In genomic region chr4:48028654-48029053, GRCh38 we compare ENCODE assay signal across 15 cellular contexts. TPM values are rescaled to one million over a fixed set of nuclear protein-coding genes. Genes with fewer than 3 reads are reported as not detected.
DNase-seq lines count a peak whose midpoint lies in the region; ATAC-seq and FAIRE-seq lines count a peak whose summit lies in the region.
"Had no signal": no experiment of that assay in that cellular context is flagged by ENCODE, and none has a peak within 500 bp of the region (broad histone marks: within the 10 kb centered on the region; RNA-seq: fewer than 3 reads in every experiment).

No MANE protein-coding gene starts in this region.

- peak; percentile 49 for FAIRE-seq in colon (lab: Jason Lieb, UNC)
- FAIRE-seq: kidney had no signal

- in situ Hi-C loops in G401 (cut with HindIII; ENCODE audit: low sequenced_read_pairs) = no loop called here

- DNase-seq in NCI-H1436 (lab: John Stamatoyannopoulos, UW) = no peak
- DNase-seq in G401 (ENCODE audit: low spot score) = no peak
- DNase-seq in globus pallidus (ENCODE audit: low spot score) = no peak
- DNase-seq: activated T-cell treated with anti-CD3 and anti-CD28 coated beads, Interleukin-2, amount 50 U/mL, for 48 hours; CD4-positive, alpha-beta T cell; effector CD8-positive, alpha-beta T cell; foreskin melanocyte; kidney; NCI-H510A treated with DMSO at 0.1 percent for 48 hours; SJCRH30; WERI-Rb-1 had no signal

- peak; percentile 58 for ATAC-seq in GM19023 (IDR thresholded peaks at IDR 0.05; ENCODE audit: unreplicated experiment)
- ATAC-seq in GM21786 (IDR thresholded peaks at IDR 0.05; ENCODE audit: unreplicated experiment) = peak; percentile 59
- ATAC-seq in HG03159 (IDR thresholded peaks at IDR 0.05; ENCODE audit: unreplicated experiment) = peak; percentile 59

RNA-seq across cellular contexts. Expression of gene NIPAL1, which starts 12.1 kb away (rescaled TPM):
- total RNA-seq in G401 (2014; rRNA removed; shearing (Covaris generic)) = 0.14 and 0.31 TPM in 2 replicates

RNA-seq across cellular contexts. Expression of gene CNGA1, which starts 12.2 kb away (rescaled TPM):
- total RNA-seq in G401 (2014; rRNA removed; shearing (Covaris generic)) = not detected in 2 replicates
- total RNA-seq: CD4-positive, alpha-beta T cell; SJCRH30 had no signal
